ENCODE assay signal across 21 cellular contexts in the genomic region with DNA sequence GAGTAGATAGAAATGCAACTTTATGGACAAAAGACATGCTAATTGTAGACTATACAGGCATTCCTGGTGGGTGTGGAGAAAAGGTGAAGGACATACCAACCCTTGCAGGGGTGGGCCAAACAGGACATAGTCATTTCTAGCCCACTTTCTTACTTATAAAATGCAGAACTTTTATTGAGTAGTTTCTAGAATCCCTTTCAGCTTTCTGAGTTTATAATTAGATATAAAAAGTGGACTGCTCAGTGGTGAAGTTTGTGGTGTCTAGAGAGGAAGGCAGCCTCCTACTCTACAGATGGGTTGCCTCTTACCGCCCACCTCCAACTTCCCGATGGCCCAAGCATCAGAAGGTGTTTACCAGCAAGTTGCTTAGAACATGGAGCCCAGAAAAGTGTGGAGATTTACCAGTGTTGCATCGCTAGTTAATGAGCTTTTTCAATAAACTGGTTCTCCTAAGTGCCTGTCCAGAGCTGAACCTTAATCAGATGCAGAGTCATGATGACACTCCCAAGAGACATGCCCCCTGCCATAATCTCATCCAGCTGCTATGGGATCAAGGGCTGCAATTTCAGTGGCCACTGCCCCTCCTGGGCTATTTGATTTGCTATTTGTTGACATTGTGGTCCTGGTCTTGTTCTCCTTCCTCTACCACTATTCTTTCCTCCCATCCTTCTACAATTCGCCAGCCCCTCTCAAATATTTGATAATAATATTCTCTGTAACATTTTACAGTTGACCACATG.
DNase-seq lines count a peak whose midpoint lies in the region; ATAC-seq, FAIRE-seq and TF ChIP-seq lines count a peak whose summit lies in the region.
"Had no signal": no experiment of that assay in that cellular context is flagged by ENCODE, and none has a peak within 500 bp of the region (broad histone marks: within the 10 kb centered on the region; RNA-seq: fewer than 3 reads in every experiment).

No MANE protein-coding gene starts in this region.

- peak overlapping the region; percentile 77; the same call in 1 of the 2 replicates for H2BK12ac ChIP-seq in H1 (ENCODE audit: low read depth, low read length)

- no peak overlapping the region for H2AFZ ChIP-seq in H1 (ENCODE audit: low read length)

- H3K18ac ChIP-seq in H1 (ENCODE audit: extremely low read depth, low read length): peak overlapping the region; percentile 25
- H3K18ac ChIP-seq in mesendoderm (ENCODE audit: low read length): no peak overlapping the region

- H3K27me3 ChIP-seq in HUES64 (ENCODE audit: insufficient read depth, low read length): no peaks in the 10 kb centered on the region
- no peaks in the 10 kb centered on the region for H3K27me3 ChIP-seq in H1 (replicated peaks in 1 of 4; ENCODE audit: control insufficient read depth in 3 of 4, extremely low read depth in 1 of 4, insufficient read depth in 3 of 4, low read length in 3 of 4)
- H3K27me3 ChIP-seq in mesendoderm (ENCODE audit: insufficient read depth, low read length, poor library complexity): no peaks in the 10 kb centered on the region
- no peaks in the 10 kb centered on the region for H3K27me3 ChIP-seq in MG63

- H3K79me1 ChIP-seq in H1 (ENCODE audit: low read depth, low read length): no peaks in the 10 kb centered on the region
- no peaks in the 10 kb centered on the region for H3K79me1 ChIP-seq in mesendoderm (ENCODE audit: low read length)

- peak overlapping the region; percentile 73 for H2BK20ac ChIP-seq in H1 (ENCODE audit: low read length)

- no peaks in the 10 kb centered on the region for H3K36me3 ChIP-seq in HUES64 (ENCODE audit: insufficient read depth, low read length)
- no peaks in the 10 kb centered on the region for H3K36me3 ChIP-seq in H1 (ENCODE audit: control insufficient read depth in 2 of 4, insufficient read depth in 4 of 4, low read length in 3 of 4)
- no peaks in the 10 kb centered on the region for H3K36me3 ChIP-seq in mesendoderm (ENCODE audit: control insufficient read depth, insufficient read depth, low read length)
- no peaks in the 10 kb centered on the region for H3K36me3 ChIP-seq in MG63

- no peaks in the 10 kb centered on the region for H3K9me3 Mint-ChIP-seq in activated CD4-positive, alpha-beta T cell treated with anti-CD3 and anti-CD28 coated beads, Interleukin-2, amount 10 ng/mL, durations not matched to agents 24 days and 14 days
- H3K9me3 Mint-ChIP-seq in activated CD4-positive, alpha-beta T cell treated with anti-CD3 and anti-CD28 coated beads, Interleukin-2, amount 10 ng/mL, durations not matched to agents 7 days and 5 days: no peaks in the 10 kb centered on the region
- H3K9me3 Mint-ChIP-seq in stimulated activated effector memory CD8-positive, alpha-beta T cell treated with anti-CD3 and anti-CD28 coated beads, Interleukin-12 subunit alpha, Interleukin-12 subunit beta, amount 100 ng/mL, for 72 hours: no peaks in the 10 kb centered on the region

- no peak for FAIRE-seq in H1 (lab: Jason Lieb, UNC)
- FAIRE-seq: GM12891, H54 had no signal

- peak overlapping the region; percentile 29 for H4K91ac ChIP-seq in H1 (replicated peaks; ENCODE audit: insufficient read length, low read length)

- peak overlapping the region; percentile 3; the same call in 1 of the 2 replicates for H2BK15ac ChIP-seq in H1 (ENCODE audit: low read length)
- H2BK15ac ChIP-seq in mesendoderm (replicated peaks; ENCODE audit: low read depth): no peak overlapping the region

- TF ChIP-seq POLR2A in H1 (IDR thresholded peaks at IDR 0.05; ENCODE audit: control extremely low read depth in 1 of 2, low read depth in 2 of 2, low read length in 2 of 2): no peak

- POLR2A ChIA-PET in activated CD4-positive, alpha-beta T cell treated with anti-CD3 and anti-CD28 coated beads, Interleukin-2, amount 10 ng/mL, durations not matched to agents 7 days and 5 days (lab: Charles Lee): no interaction called here
- POLR2A ChIA-PET in H1 (lab: Charles Lee; ENCODE audit: partially characterized antibody): interaction anchor here (2.0 kb wide), 1 partner anchor 8 kb away, joined by 7 read pairs; no protein-coding TSS in a partner anchor

- no peak for TF ChIP-seq CTCF in H1 (IDR thresholded peaks at IDR 0.05; ENCODE audit: control extremely low read depth in 1 of 3, insufficient read depth in 1 of 3, low read depth in 1 of 3, low read length in 3 of 3)

- H3K56ac ChIP-seq in H1 (replicated peaks; ENCODE audit: insufficient read length, low read depth, low read length): no peak overlapping the region
- no peak overlapping the region for H3K56ac ChIP-seq in mesendoderm (ENCODE audit: low read length)

- H3K27ac Mint-ChIP-seq in activated CD4-positive, alpha-beta T cell treated with anti-CD3 and anti-CD28 coated beads, Interleukin-2, amount 10 ng/mL, durations not matched to agents 24 days and 14 days: no peak overlapping the region
- no peak overlapping the region for H3K27ac Mint-ChIP-seq in activated CD4-positive, alpha-beta T cell treated with anti-CD3 and anti-CD28 coated beads, Interleukin-2, amount 10 ng/mL, durations not matched to agents 7 days and 5 days
- H3K27ac Mint-ChIP-seq in stimulated activated effector memory CD8-positive, alpha-beta T cell treated with anti-CD3 and anti-CD28 coated beads, Interleukin-12 subunit alpha, Interleukin-12 subunit beta, amount 100 ng/mL, for 72 hours: no peak overlapping the region
- H3K27ac Mint-ChIP-seq: CD4-positive, CD25-positive, alpha-beta regulatory T cell had no signal

- H3K27ac ChIP-seq in HUES64 (ENCODE audit: low read depth, low read length) (peak overlapping the region; percentile 42; the same call in 1 of the 2 replicates), H1 (ENCODE audit: low read depth, low read length) (no peak overlapping the region), mesendoderm (ENCODE audit: low read depth, low read length) (no peak overlapping the region)

- H3K4me3 ChIP-seq in HUES64 (ENCODE audit: low read length): no peak overlapping the region
- H3K4me3 ChIP-seq in H1 (ENCODE audit: extremely low read depth in 1 of 4, insufficient read depth in 2 of 4, low read depth in 3 of 4, low read length in 4 of 4): no peak overlapping the region
- H3K4me3 ChIP-seq in mesendoderm (ENCODE audit: low read length): no peak overlapping the region
- H3K4me3 ChIP-seq in MG63: no peak overlapping the region

- no peaks in the 10 kb centered on the region for H3K23me2 ChIP-seq in H1 (ENCODE audit: low read depth, low read length)

- no peaks in the 10 kb centered on the region for H3K79me2 ChIP-seq in H1 (ENCODE audit: control insufficient read depth in 1 of 2, insufficient read depth in 2 of 2, low read length in 2 of 2)
- no peaks in the 10 kb centered on the region for H3K79me2 ChIP-seq in mesendoderm (ENCODE audit: control insufficient read depth, insufficient read depth, low read length)

- no peak for TF ChIP-seq EP300 in H1 (IDR thresholded peaks at IDR 0.05; ENCODE audit: borderline replicate concordance in 1 of 2, low read depth in 2 of 2, low read length in 2 of 2)

- ATAC-seq in stimulated activated effector memory CD8-positive, alpha-beta T cell treated with anti-CD3 and anti-CD28 coated beads, Interleukin-12 subunit alpha, Interleukin-12 subunit beta, amount 100 ng/mL, for 72 hours: peak; percentile 19
- ATAC-seq in GM21390 (IDR thresholded peaks at IDR 0.05; ENCODE audit: unreplicated experiment): no peak
- ATAC-seq: SK-N-SH treated with all-trans-retinoic acid at 6 μM for 48 hours had no signal

- H4K8ac ChIP-seq in H1 (ENCODE audit: extremely low read depth, insufficient read depth, low read length) (no peak overlapping the region), mesendoderm (ENCODE audit: low read depth, low read length) (no peak overlapping the region)

- no peak overlapping the region for H4K5ac ChIP-seq in H1 (ENCODE audit: insufficient read length, low read depth, low read length)
- H4K5ac ChIP-seq in mesendoderm (ENCODE audit: low read length): no peak overlapping the region

- no peaks in the 10 kb centered on the region for H4K20me1 ChIP-seq in H1 (replicated peaks in 1 of 2; ENCODE audit: control insufficient read depth in 1 of 2, insufficient read depth in 2 of 2, low read length in 2 of 2)

- H3K4me3 Mint-ChIP-seq in activated CD4-positive, alpha-beta T cell treated with anti-CD3 and anti-CD28 coated beads, Interleukin-2, amount 10 ng/mL, durations not matched to agents 24 days and 14 days: no peak overlapping the region
- no peak overlapping the region for H3K4me3 Mint-ChIP-seq in activated CD4-positive, alpha-beta T cell treated with anti-CD3 and anti-CD28 coated beads, Interleukin-2, amount 10 ng/mL, durations not matched to agents 7 days and 5 days
- H3K4me3 Mint-ChIP-seq in stimulated activated effector memory CD8-positive, alpha-beta T cell treated with anti-CD3 and anti-CD28 coated beads, Interleukin-12 subunit alpha, Interleukin-12 subunit beta, amount 100 ng/mL, for 72 hours: no peak overlapping the region
- H3K4me3 Mint-ChIP-seq: CD4-positive, CD25-positive, alpha-beta regulatory T cell had no signal

- TF ChIP-seq RAD21 in H1 (IDR thresholded peaks at IDR 0.05 in 1 of 2, conservative IDR thresholded peaks at IDR 0.05 in 1 of 2; ENCODE audit: low read depth in 2 of 2, low read length in 2 of 2): no peak

- H2BK5ac ChIP-seq in H1 (ENCODE audit: low read depth, low read length) (peak overlapping the region; percentile 73; the same call in 1 of the 2 replicates), mesendoderm (ENCODE audit: low read length) (no peak overlapping the region)

- H3K23ac ChIP-seq in H1 (ENCODE audit: insufficient read length): no peak overlapping the region
- no peak overlapping the region for H3K23ac ChIP-seq in mesendoderm (ENCODE audit: low read length)

- no peaks in the 10 kb centered on the region for H3K36me3 Mint-ChIP-seq in activated CD4-positive, alpha-beta T cell treated with anti-CD3 and anti-CD28 coated beads, Interleukin-2, amount 10 ng/mL, durations not matched to agents 24 days and 14 days (ENCODE audit: low read depth)
- no peaks in the 10 kb centered on the region for H3K36me3 Mint-ChIP-seq in activated CD4-positive, alpha-beta T cell treated with anti-CD3 and anti-CD28 coated beads, Interleukin-2, amount 10 ng/mL, durations not matched to agents 7 days and 5 days (ENCODE audit: low read depth)
- H3K36me3 Mint-ChIP-seq in stimulated activated effector memory CD8-positive, alpha-beta T cell treated with anti-CD3 and anti-CD28 coated beads, Interleukin-12 subunit alpha, Interleukin-12 subunit beta, amount 100 ng/mL, for 72 hours: no peaks in the 10 kb centered on the region
- H3K36me3 Mint-ChIP-seq: CD4-positive, CD25-positive, alpha-beta regulatory T cell had no signal

- H3K9me3 ChIP-seq in HUES64 (ENCODE audit: insufficient read depth, low read depth, low read length): no peaks in the 10 kb centered on the region
- H3K9me3 ChIP-seq in H1 (ENCODE audit: insufficient read depth in 2 of 2, low read depth in 1 of 2, low read length in 1 of 2): no peaks in the 10 kb centered on the region
- H3K9me3 ChIP-seq in MG63: no peaks in the 10 kb centered on the region

- H3K4ac ChIP-seq in H1 (replicated peaks; ENCODE audit: insufficient read length, low read depth, low read length): no peak overlapping the region
- no peak overlapping the region for H3K4ac ChIP-seq in mesendoderm (ENCODE audit: low read depth, low read length)

- H3K4me2 ChIP-seq in H1 (ENCODE audit: insufficient read depth in 1 of 2, low read depth in 2 of 2, low read length in 2 of 2) (0 out of 4 replicates have a peak overlapping the region, but pooled peaks of 1 of the 2 experiments have one; percentile 49), mesendoderm (ENCODE audit: low read length) (no peak overlapping the region)

- no peak overlapping the region for H3K9ac ChIP-seq in HUES64 (ENCODE audit: low read depth, low read length)
- no peak overlapping the region for H3K9ac ChIP-seq in H1 (replicated peaks in 1 of 4; ENCODE audit: extremely low read depth in 1 of 4, low read depth in 3 of 4, low read length in 3 of 4)
- H3K9ac ChIP-seq in mesendoderm (ENCODE audit: low read length): no peak overlapping the region

- H3K4me1 ChIP-seq in HUES64 (ENCODE audit: insufficient read depth, low read length) (peaks cover 49% of the 10 kb centered on the region), H1 (replicated peaks in 1 of 4; ENCODE audit: control insufficient read depth in 3 of 4, insufficient read depth in 4 of 4, low read length in 3 of 4) (peaks cover 0 to 27% (median 16%) of the 10 kb centered on the region in 4 experiments; a peak in 5 of 7 replicates), mesendoderm (ENCODE audit: control insufficient read depth, low read depth, low read length) (peaks cover 4% of the 10 kb centered on the region)
- H3K4me1 ChIP-seq: Caco-2 had no signal

- H3K14ac ChIP-seq in H1 (ENCODE audit: insufficient read length): no peak overlapping the region

- H2AK5ac ChIP-seq in H1 (ENCODE audit: low read depth, low read length): peak overlapping the region; percentile 6; the same call in 1 of the 2 replicates
- no peak overlapping the region for H2AK5ac ChIP-seq in mesendoderm (ENCODE audit: low read length)

- CTCF ChIA-PET in activated CD4-positive, alpha-beta T cell treated with anti-CD3 and anti-CD28 coated beads, Interleukin-2, amount 10 ng/mL, durations not matched to agents 7 days and 5 days (lab: Charles Lee): no interaction called here
- CTCF ChIA-PET in H1 (lab: Charles Lee; ENCODE audit: partially characterized antibody): interaction anchor here (1.3 to 2.1 kb wide), 2 partner anchors 12 to 18 kb away, joined by 3 to 13 read pairs; no protein-coding TSS in a partner anchor

- intact Hi-C loops in activated CD4-positive, alpha-beta T cell treated with anti-CD3 and anti-CD28 coated beads, Interleukin-2, amount 10 ng/mL, durations not matched to agents 24 days and 14 days (cut with micrococcal nuclease): no loop called here

- DNase-seq in activated CD4-positive, alpha-beta T cell treated with anti-CD3 and anti-CD28 coated beads, Interleukin-2, amount 10 ng/mL, durations not matched to agents 24 days and 14 days: peak; percentile 10
- DNase-seq in activated CD4-positive, alpha-beta T cell treated with anti-CD3 and anti-CD28 coated beads, Interleukin-2, amount 10 ng/mL, durations not matched to agents 7 days and 5 days: no peak
- DNase-seq in H1 (ENCODE audit: low read depth in 1 of 2, low spot score in 2 of 2): no peak
- DNase-seq in stimulated activated effector memory CD8-positive, alpha-beta T cell treated with anti-CD3 and anti-CD28 coated beads, Interleukin-12 subunit alpha, Interleukin-12 subunit beta, amount 100 ng/mL, for 72 hours (ENCODE audit: low spot score in 2 of 2): no peak
- DNase-seq in mesendoderm: no peak
- DNase-seq in MG63: no peak
- DNase-seq: 8988T; Caco-2; CD4-positive, CD25-positive, alpha-beta regulatory T cell; DMS153; NCI-H1105 treated with DMSO at 0.1 percent for 48 hours; NCI-H187 treated with DMSO at 0.1 percent for 48 hours; NCI-H345; NCI-H69; NK-92 treated with Interleukin-12 subunit alpha and Interleukin-12 subunit beta, amount 100 ng/mL, for 24 hours; SHP77 treated with DMSO at 0.1 percent for 48 hours had no signal

- WGBS in HUES64: 92% methylated on average over 4 of the region's 4 CpGs
- WGBS in H1 (ENCODE audit: extremely low coverage in 1 of 2, insufficient coverage in 1 of 2, insufficient read length in 1 of 2, insufficient replicate concordance in 2 of 2, low coverage in 1 of 2, low lambda C conversion rate in 2 of 2, missing lambda C conversion rate in 1 of 2), 2 experiments: 95% methylated on average over 4 of the region's 4 CpGs; no CpG with 5 or more reads in 1 of the 2 experiments
- no CpG with 5 or more reads among the region's 4 CpGs for WGBS in mesendoderm (ENCODE audit: extremely low coverage, insufficient coverage, low lambda C conversion rate)

- H2BK120ac ChIP-seq in H1 (replicated peaks; ENCODE audit: low read depth, low read length): peak overlapping the region; percentile 12
- no peak overlapping the region for H2BK120ac ChIP-seq in mesendoderm (ENCODE audit: low read depth, low read length)

- no peaks in the 10 kb centered on the region for H3K4me1 Mint-ChIP-seq in activated CD4-positive, alpha-beta T cell treated with anti-CD3 and anti-CD28 coated beads, Interleukin-2, amount 10 ng/mL, durations not matched to agents 24 days and 14 days
- H3K4me1 Mint-ChIP-seq in activated CD4-positive, alpha-beta T cell treated with anti-CD3 and anti-CD28 coated beads, Interleukin-2, amount 10 ng/mL, durations not matched to agents 7 days and 5 days: no peaks in the 10 kb centered on the region
- H3K4me1 Mint-ChIP-seq in stimulated activated effector memory CD8-positive, alpha-beta T cell treated with anti-CD3 and anti-CD28 coated beads, Interleukin-12 subunit alpha, Interleukin-12 subunit beta, amount 100 ng/mL, for 72 hours: no peaks in the 10 kb centered on the region
- H3K4me1 Mint-ChIP-seq: CD4-positive, CD25-positive, alpha-beta regulatory T cell had no signal

- H3K27me3 Mint-ChIP-seq in activated CD4-positive, alpha-beta T cell treated with anti-CD3 and anti-CD28 coated beads, Interleukin-2, amount 10 ng/mL, durations not matched to agents 24 days and 14 days: peaks cover 2% of the 10 kb centered on the region
- peaks cover 4% of the 10 kb centered on the region for H3K27me3 Mint-ChIP-seq in activated CD4-positive, alpha-beta T cell treated with anti-CD3 and anti-CD28 coated beads, Interleukin-2, amount 10 ng/mL, durations not matched to agents 7 days and 5 days
- H3K27me3 Mint-ChIP-seq: CD4-positive, CD25-positive, alpha-beta regulatory T cell had no signal
